In the genomic region with DNA sequence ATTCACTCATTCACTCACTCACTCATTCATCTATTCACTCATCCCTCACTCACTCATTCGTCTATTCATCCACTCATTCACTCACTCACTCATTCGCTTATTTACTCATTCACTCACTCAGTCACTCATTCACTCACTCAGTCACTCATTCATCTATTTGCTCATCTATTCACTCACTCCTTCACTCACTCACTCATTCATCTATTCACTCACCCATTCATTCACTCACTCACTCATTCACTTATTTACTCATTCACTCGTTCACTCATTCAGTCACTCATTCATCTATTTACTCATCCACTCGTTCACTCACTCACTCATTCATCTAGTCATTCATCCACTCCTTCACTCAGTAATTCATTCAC, we compare ENCODE assay signal across 36 cellular contexts.
"Had no signal": no experiment of that assay in that cellular context is flagged by ENCODE, and none has a peak within 500 bp of the region (broad histone marks: within the 10 kb centered on the region; RNA-seq: fewer than 3 reads in every experiment).

No MANE protein-coding gene starts in this region.

- H3K27ac ChIP-seq: adrenal gland, body of pancreas, brain microvascular endothelial cell, breast epithelium, VCaP had no signal

- ATAC-seq: activated CD8-positive, alpha-beta T cell treated with anti-CD3 and anti-CD28 coated beads, Interleukin-2, amount 10 ng/mL, durations not matched to agents 7 days and 5 days; activated T-cell treated with anti-CD3 and anti-CD28 coated beads, Interleukin-2, amount 50 U/mL, for 4 hours; activated T-cell treated with anti-CD3 and anti-CD28 coated beads, Interleukin-2, amount 50 U/mL, for 72 hours; activated T-helper 17 cell treated with anti-CD3 and anti-CD28 coated beads, Interleukin-2, amount 50 U/mL, for 72 hours; body of pancreas had no signal

- H3K4me1 Mint-ChIP-seq: activated B cell treated with CpG ODN at 0.5 μM for 24 hours; activated CD4-positive, alpha-beta memory T cell treated with anti-CD3 and anti-CD28 coated beads, Interleukin-2, amount 10 ng/mL, durations not matched to agents 7 days and 5 days; activated CD4-positive, alpha-beta T cell treated with anti-CD3 and anti-CD28 coated beads, Interleukin-2, amount 10 ng/mL, durations not matched to agents 7 days and 5 days; activated naive CD8-positive, alpha-beta T cell treated with anti-CD3 and anti-CD28 coated beads for 36 hours; activated T-helper 17 cell treated with anti-CD3 and anti-CD28 coated beads, Interleukin-2, amount 50 U/mL, for 72 hours had no signal

- H3K9me3 Mint-ChIP-seq: activated CD4-positive, alpha-beta memory T cell treated with anti-CD3 and anti-CD28 coated beads, Interleukin-2, amount 10 ng/mL, durations not matched to agents 7 days and 5 days; activated CD4-positive, alpha-beta T cell treated with anti-CD3 and anti-CD28 coated beads, Interleukin-2, amount 10 ng/mL, durations not matched to agents 7 days and 5 days; activated naive CD4-positive, alpha-beta T cell treated with anti-CD3 and anti-CD28 coated beads for 36 hours; activated naive CD4-positive, alpha-beta T cell treated with anti-CD3 and anti-CD28 coated beads, Interleukin-2, amount 50 U/mL, for 72 hours; activated naive CD8-positive, alpha-beta T cell treated with anti-CD3 and anti-CD28 coated beads for 36 hours; activated T-cell treated with anti-CD3 and anti-CD28 coated beads, Interleukin-2, amount 50 U/mL, for 4 hours; activated T-cell treated with anti-CD3 and anti-CD28 coated beads, Interleukin-2, amount 50 U/mL, for 72 hours; activated T-helper 1 cell treated with anti-CD3 and anti-CD28 coated beads, Interleukin-12 subunit alpha, Interleukin-12 subunit beta, Interleukin-2, Interleukin-4 antibody, amounts not matched to agents 30 ng/mL and 10 ng/mL and 1 ng/mL, durations not matched to agents 14 hours and 24 hours and 36 hours; activated T-helper 17 cell treated with anti-CD3 and anti-CD28 coated beads, Interleukin-2, amount 50 U/mL, for 72 hours; T-helper 1 cell treated with Interleukin-12 subunit alpha and Interleukin-12 subunit beta and Interleukin-4 antibody, amounts not matched to agents 30 μg/mL and 1 μg/mL, for 36 hours; T-helper 2 cell treated with Interferon-gamma antibody and Interleukin-4, amounts not matched to agents 5 μg/mL and 100 μg/mL, for 36 hours had no signal

- H3K4me1 ChIP-seq: adrenal gland, body of pancreas, breast epithelium had no signal

- DNase-seq: activated B cell treated with CpG ODN at 0.5 μM for 24 hours; activated CD4-positive, alpha-beta memory T cell treated with anti-CD3 and anti-CD28 coated beads, Interleukin-2, amount 10 ng/mL, durations not matched to agents 7 days and 5 days; activated CD4-positive, alpha-beta T cell treated with anti-CD3 and anti-CD28 coated beads for 48 hours; activated CD4-positive, alpha-beta T cell treated with anti-CD3 and anti-CD28 coated beads, Interleukin-2, amount 10 ng/mL, durations not matched to agents 7 days and 5 days; activated CD4-positive, alpha-beta T cell treated with anti-CD3 and anti-CD28 coated beads, Interleukin-2, amount 50 U/mL, for 48 hours; activated CD4-positive, CD25-positive, alpha-beta regulatory T cell treated with anti-CD3 and anti-CD28 coated beads, Interleukin-2, amount 50 U/mL, for 72 hours; activated CD8-positive, alpha-beta memory T cell treated with anti-CD3 and anti-CD28 coated beads for 24 hours; activated CD8-positive, alpha-beta memory T cell treated with anti-CD3 and anti-CD28 coated beads, Interleukin-2, amount 50 U/mL, for 4 hours; activated CD8-positive, alpha-beta T cell treated with anti-CD3 and anti-CD28 coated beads, Interleukin-2, amount 10 ng/mL, durations not matched to agents 7 days and 5 days; activated effector memory CD4-positive, alpha-beta T cell treated with anti-CD3 and anti-CD28 coated beads, Interleukin-2, amount 50 U/mL, for 16 hours; activated gamma-delta T cell treated with Interleukin-2 at 50 U/mL for 16 hours; activated naive CD4-positive, alpha-beta T cell; activated naive CD4-positive, alpha-beta T cell treated with anti-CD3 and anti-CD28 coated beads for 36 hours; activated naive CD4-positive, alpha-beta T cell treated with anti-CD3 and anti-CD28 coated beads, Interleukin-2, amount 50 U/mL, for 16 hours; activated naive CD8-positive, alpha-beta T cell treated with anti-CD3 and anti-CD28 coated beads for 36 hours; activated T-cell treated with anti-CD3 and anti-CD28 coated beads for 4 hours; activated T-cell treated with anti-CD3 and anti-CD28 coated beads, Interleukin-2, amount 50 U/mL, for 1 hour; activated T-cell treated with anti-CD3 and anti-CD28 coated beads, Interleukin-2, amount 50 U/mL, for 4 hours; activated T-cell treated with anti-CD3 and anti-CD28 coated beads, Interleukin-2, amount 50 U/mL, for 72 hours; adrenal gland; amniotic stem cell; aorta; body of pancreas; brain microvascular endothelial cell; central memory CD4-positive, alpha-beta T cell; T-helper 2 cell; T-helper 9 cell had no signal

- H3K4me3 Mint-ChIP-seq: activated B cell treated with CpG ODN at 0.5 μM for 24 hours; activated CD4-positive, alpha-beta memory T cell treated with anti-CD3 and anti-CD28 coated beads, Interleukin-2, amount 10 ng/mL, durations not matched to agents 7 days and 5 days; activated CD4-positive, alpha-beta T cell treated with anti-CD3 and anti-CD28 coated beads, Interleukin-2, amount 10 ng/mL, durations not matched to agents 7 days and 5 days; activated CD8-positive, alpha-beta T cell treated with anti-CD3 and anti-CD28 coated beads, Interleukin-2, amount 10 ng/mL, durations not matched to agents 7 days and 5 days; activated naive CD4-positive, alpha-beta T cell treated with anti-CD3 and anti-CD28 coated beads for 36 hours; activated naive CD8-positive, alpha-beta T cell treated with anti-CD3 and anti-CD28 coated beads for 36 hours; activated T-cell treated with anti-CD3 and anti-CD28 coated beads, Interleukin-2, amount 50 U/mL, for 4 hours; activated T-cell treated with anti-CD3 and anti-CD28 coated beads, Interleukin-2, amount 50 U/mL, for 72 hours; activated T-helper 1 cell treated with anti-CD3 and anti-CD28 coated beads, Interleukin-12 subunit alpha, Interleukin-12 subunit beta, Interleukin-2, Interleukin-4 antibody, amounts not matched to agents 30 ng/mL and 10 ng/mL and 1 ng/mL, durations not matched to agents 14 hours and 24 hours and 36 hours; activated T-helper 17 cell treated with anti-CD3 and anti-CD28 coated beads, Interleukin-2, amount 50 U/mL, for 72 hours; T-helper 1 cell treated with Interleukin-12 subunit alpha and Interleukin-12 subunit beta and Interleukin-4 antibody, amounts not matched to agents 30 μg/mL and 1 μg/mL, for 36 hours; T-helper 2 cell treated with Interferon-gamma antibody and Interleukin-4, amounts not matched to agents 5 μg/mL and 100 μg/mL, for 36 hours had no signal

- H3K36me3 Mint-ChIP-seq: activated naive CD4-positive, alpha-beta T cell treated with anti-CD3 and anti-CD28 coated beads, Interleukin-2, amount 50 U/mL, for 72 hours; activated naive CD8-positive, alpha-beta T cell treated with anti-CD3 and anti-CD28 coated beads for 36 hours had no signal

- H3K27me3 ChIP-seq: body of pancreas, brain microvascular endothelial cell, breast epithelium had no signal

- H3K27ac Mint-ChIP-seq: activated B cell treated with CpG ODN at 0.5 μM for 24 hours; activated CD4-positive, alpha-beta memory T cell treated with anti-CD3 and anti-CD28 coated beads, Interleukin-2, amount 10 ng/mL, durations not matched to agents 7 days and 5 days; activated CD4-positive, alpha-beta T cell treated with anti-CD3 and anti-CD28 coated beads, Interleukin-2, amount 10 ng/mL, durations not matched to agents 7 days and 5 days; activated CD8-positive, alpha-beta T cell treated with anti-CD3 and anti-CD28 coated beads, Interleukin-2, amount 10 ng/mL, durations not matched to agents 7 days and 5 days; activated naive CD4-positive, alpha-beta T cell treated with anti-CD3 and anti-CD28 coated beads for 36 hours; activated naive CD4-positive, alpha-beta T cell treated with anti-CD3 and anti-CD28 coated beads, Interleukin-2, amount 50 U/mL, for 72 hours; activated naive CD8-positive, alpha-beta T cell treated with anti-CD3 and anti-CD28 coated beads for 36 hours; activated T-cell treated with anti-CD3 and anti-CD28 coated beads, Interleukin-2, amount 50 U/mL, for 72 hours; activated T-helper 1 cell treated with anti-CD3 and anti-CD28 coated beads, Interleukin-12 subunit alpha, Interleukin-12 subunit beta, Interleukin-2, Interleukin-4 antibody, amounts not matched to agents 30 ng/mL and 10 ng/mL and 1 ng/mL, durations not matched to agents 14 hours and 24 hours and 36 hours; activated T-helper 17 cell treated with anti-CD3 and anti-CD28 coated beads, Interleukin-2, amount 50 U/mL, for 72 hours; T-helper 1 cell treated with Interleukin-12 subunit alpha and Interleukin-12 subunit beta and Interleukin-4 antibody, amounts not matched to agents 30 μg/mL and 1 μg/mL, for 36 hours; T-helper 2 cell treated with Interferon-gamma antibody and Interleukin-4, amounts not matched to agents 5 μg/mL and 100 μg/mL, for 36 hours had no signal

- H3K9me3 ChIP-seq: adrenal gland, body of pancreas, breast epithelium had no signal

- H3K36me3 ChIP-seq: adrenal gland, brain microvascular endothelial cell, breast epithelium had no signal

- FAIRE-seq: astrocyte, TTC549 had no signal

- H3K4me3 ChIP-seq: adrenal gland, body of pancreas, breast epithelium had no signal
